In the genomic region with DNA sequence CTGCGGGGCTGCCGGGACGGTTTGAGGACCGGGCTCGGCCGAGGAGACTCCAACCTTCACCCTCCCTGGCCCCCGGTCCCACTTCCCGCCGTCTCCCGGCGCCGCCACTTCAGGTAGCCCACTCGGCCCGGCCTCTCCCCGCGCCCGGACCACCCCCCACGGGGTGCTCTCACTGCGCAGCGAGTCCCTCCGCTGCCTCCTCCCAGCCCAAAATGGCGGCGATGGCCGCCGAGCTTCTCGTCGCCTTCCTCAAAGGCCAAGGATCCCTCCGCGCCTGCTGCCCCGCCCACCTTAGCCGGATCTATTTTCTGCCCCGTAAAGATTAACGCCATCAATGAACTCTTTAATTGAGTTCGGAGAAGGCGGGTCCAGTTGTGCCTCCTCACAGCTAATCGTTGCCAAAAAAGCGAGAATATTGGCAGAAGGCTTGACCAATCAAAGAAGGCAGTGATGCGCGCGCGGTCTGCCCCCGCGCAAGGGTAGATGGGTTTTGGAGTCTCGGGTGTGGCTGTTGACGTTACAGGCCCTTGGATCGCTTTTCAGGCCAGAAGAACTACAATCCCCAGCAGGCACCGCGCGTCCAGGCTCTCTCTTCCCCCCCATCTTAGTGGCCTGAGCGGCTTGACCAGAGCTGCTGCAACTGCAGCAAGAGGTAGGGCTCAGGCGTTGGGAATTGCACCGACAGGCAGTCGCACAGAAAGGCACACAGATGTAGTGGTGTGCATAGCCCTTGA, we compare ENCODE assay signal across 8 cellular contexts. TPM values are rescaled to one million over a fixed set of nuclear protein-coding genes. Genes with fewer than 3 reads are reported as not detected.
DNase-seq lines count a peak whose midpoint lies in the region; ATAC-seq and TF ChIP-seq lines count a peak whose summit lies in the region.

A gene with protein sequence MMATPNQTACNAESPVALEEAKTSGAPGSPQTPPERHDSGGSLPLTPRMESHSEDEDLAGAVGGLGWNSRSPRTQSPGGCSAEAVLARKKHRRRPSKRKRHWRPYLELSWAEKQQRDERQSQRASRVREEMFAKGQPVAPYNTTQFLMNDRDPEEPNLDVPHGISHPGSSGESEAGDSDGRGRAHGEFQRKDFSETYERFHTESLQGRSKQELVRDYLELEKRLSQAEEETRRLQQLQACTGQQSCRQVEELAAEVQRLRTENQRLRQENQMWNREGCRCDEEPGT (plus strand): TSS at position 588 of the 734 bp plus-strand sequence. CDS start 919 bp downstream, outside the sequence.

- H2AFZ ChIP-seq in SK-N-SH (ENCODE audit: low read depth) = peak within 1 kb of the TSS; percentile 39

- POLR2A ChIA-PET in GM10248 (lab: Yijun Ruan, JAX) = interaction anchor here (0.5 to 7.0 kb wide), 11 partner anchors 11 to 449 kb away, joined by 3 to 332 read pairs (median 4); a partner anchor contains a TSS
- POLR2A ChIA-PET in SK-N-SH (lab: Yijun Ruan, JAX) = interaction anchor here (0.6 to 4.7 kb wide), 11 partner anchors 11 to 205 kb away, joined by 3 to 210 read pairs (median 4); a partner anchor contains a TSS

- peaks cover 0 to 9% of the 10 kb centered on the region in 2 experiments for H3K36me3 ChIP-seq in SK-N-SH (replicated peaks in 1 of 2; ENCODE audit: control insufficient read depth in 1 of 2, insufficient read depth in 2 of 2, low read length in 1 of 2)
- no peaks in the 10 kb centered on the region for H3K36me3 ChIP-seq in suprapubic skin

- H3K9ac ChIP-seq in SK-N-SH = peak within 1 kb of the TSS; percentile 99

- peak; percentile 97 for DNase-seq in GM10248 (ENCODE audit: extremely low spot score)
- DNase-seq in NCI-H1092 (lab: John Stamatoyannopoulos, UW) = peak; percentile 100
- DNase-seq in SK-N-SH = peak; percentile 96
- DNase-seq in activated naive CD4-positive, alpha-beta T cell treated with anti-CD3 and anti-CD28 coated beads, Interleukin-2, amount 50 U/mL, for 72 hours (ENCODE audit: low spot score in 2 of 2) = peak; percentile 96 to 99
- DNase-seq in glomerular endothelial cell (ENCODE audit: extremely low read depth, low read depth, low spot score) = peak; percentile 99
- peak; percentile 93 to 100 (median 99) for DNase-seq in nucleus accumbens (lab: John Stamatoyannopoulos, UW)
- peak; percentile 99 for DNase-seq in suprapubic skin (ENCODE audit: low spot score in 2 of 2)

- CTCF ChIA-PET in GM10248 (lab: Yijun Ruan, JAX) (interaction anchor here (1.0 to 7.6 kb wide), 9 partner anchors 10 to 116 kb away, joined by 3 to 131 read pairs (median 6); a partner anchor contains a TSS), SK-N-SH (lab: Yijun Ruan, JAX) (interaction anchor here (0.6 to 9.7 kb wide), 13 partner anchors 9 to 67 kb away, joined by 3 to 114 read pairs (median 4); a partner anchor contains a TSS)

- peaks cover 25% of the 10 kb centered on the region in 2 donors for H3K36me3 Mint-ChIP-seq in activated naive CD4-positive, alpha-beta T cell treated with anti-CD3 and anti-CD28 coated beads, Interleukin-2, amount 50 U/mL, for 72 hours

- H3K27me3 ChIP-seq in SK-N-SH (ENCODE audit: insufficient read depth) (no peaks in the 10 kb centered on the region), suprapubic skin (no peaks in the 10 kb centered on the region)

- TF ChIP-seq POLR2A in suprapubic skin (IDR thresholded peaks at IDR 0.05) = peak; percentile 85 to 98

- H3K27ac ChIP-seq in SK-N-SH (ENCODE audit: low read depth in 2 of 2, low read length in 1 of 2) (peak within 1 kb of the TSS; percentile 90 to 94), suprapubic skin (peak within 1 kb of the TSS; percentile 100)

- H3K4me2 ChIP-seq in SK-N-SH = peak within 1 kb of the TSS; percentile 91

- TF ChIP-seq EP300 in SK-N-SH (IDR thresholded peaks at IDR 0.05; ENCODE audit: borderline replicate concordance in 1 of 2, low read depth in 1 of 2, low read length in 1 of 2) (peak in 1 of 2 experiments; percentile 55; a peak in 1 of 4 replicates), suprapubic skin (IDR thresholded peaks at IDR 0.05) (no peak)

- H3K27ac Mint-ChIP-seq in activated naive CD4-positive, alpha-beta T cell treated with anti-CD3 and anti-CD28 coated beads, Interleukin-2, amount 50 U/mL, for 72 hours = peak within 1 kb of the TSS; percentile 95 to 98

- under 1% methylated on average over 30 of the region's 53 CpGs for WGBS in SK-N-SH (ENCODE audit: low lambda C conversion rate)
- under 1% methylated on average over 26 of the region's 53 CpGs for WGBS in suprapubic skin

- H3K4me3 ChIP-seq in SK-N-SH (ENCODE audit: low read depth in 2 of 2, low read length in 1 of 2) = peak within 1 kb of the TSS; percentile 74 to 91
- peak within 1 kb of the TSS; percentile 92 for H3K4me3 ChIP-seq in suprapubic skin

- H3F3A ChIP-seq in SK-N-SH (replicated peaks; ENCODE audit: insufficient read depth) = peaks cover 19% of the 10 kb centered on the region

- TF ChIP-seq RAD21 in SK-N-SH (IDR thresholded peaks at IDR 0.05; ENCODE audit: low read length) = no peak

- no peaks in the 10 kb centered on the region for H3K9me2 ChIP-seq in SK-N-SH

- peaks cover 6 to 18% of the 10 kb centered on the region in 2 experiments; a peak in 2 of 4 replicates for H3K4me1 ChIP-seq in SK-N-SH (ENCODE audit: control insufficient read depth in 1 of 2, insufficient read depth in 2 of 2, low read depth in 1 of 2, low read length in 1 of 2)
- H3K4me1 ChIP-seq in suprapubic skin = peaks cover 39% of the 10 kb centered on the region

- H3K9me3 ChIP-seq in SK-N-SH = no peaks in the 10 kb centered on the region
- no peaks in the 10 kb centered on the region for H3K9me3 ChIP-seq in suprapubic skin

- peaks cover 54% of the 10 kb centered on the region for H3K79me2 ChIP-seq in SK-N-SH (ENCODE audit: insufficient read depth)

- H3K9me3 Mint-ChIP-seq in activated naive CD4-positive, alpha-beta T cell treated with anti-CD3 and anti-CD28 coated beads, Interleukin-2, amount 50 U/mL, for 72 hours = no peaks in the 10 kb centered on the region

- H4K20me1 ChIP-seq in SK-N-SH (ENCODE audit: insufficient read depth) = no peaks in the 10 kb centered on the region

- TF ChIP-seq CTCF in GM10248 (IDR thresholded peaks at IDR 0.05; ENCODE audit: control extremely low read depth, extremely low read depth, low read depth, missing control alignments) = no peak
- TF ChIP-seq CTCF in SK-N-SH (IDR thresholded peaks at IDR 0.05) = no peak
- no peak for TF ChIP-seq CTCF in suprapubic skin (IDR thresholded peaks at IDR 0.05)

- peak; percentile 87 for ATAC-seq in HG02610 (IDR thresholded peaks at IDR 0.05; ENCODE audit: unreplicated experiment)
- ATAC-seq in activated naive CD4-positive, alpha-beta T cell treated with anti-CD3 and anti-CD28 coated beads, Interleukin-2, amount 50 U/mL, for 72 hours = peak; percentile 96 to 97

TF ChIP-seq in SK-N-SH, 30 proteins besides CTCF, POLR2A, EP300 and RAD21 (continues in another document):
- TF ChIP-seq CHD2 (IDR thresholded peaks at IDR 0.05; ENCODE audit: low read length, partially characterized antibody) (peak; percentile 98), RCOR1 (IDR thresholded peaks at IDR 0.05; ENCODE audit: low read length) (peak; percentile 78), FOSL2 (IDR thresholded peaks at IDR 0.05; ENCODE audit: borderline replicate concordance, low read depth) (no peak), MEF2A (IDR thresholded peaks at IDR 0.05; ENCODE audit: borderline replicate concordance, low read depth) (no peak), YY1 (IDR thresholded peaks at IDR 0.05; ENCODE audit: low read depth) (peak; percentile 99), NFIC (IDR thresholded peaks at IDR 0.05; ENCODE audit: borderline replicate concordance) (peak; percentile 56), GABPA (IDR thresholded peaks at IDR 0.05; ENCODE audit: low read depth) (peak; percentile 37; the same call in 1 of the 2 replicates), RXRA (IDR thresholded peaks at IDR 0.05; ENCODE audit: borderline replicate concordance, low read depth) (no peak), TAF1 (IDR thresholded peaks at IDR 0.05; ENCODE audit: borderline replicate concordance, low read depth, low read length) (peak; percentile 100), POLR2AphosphoS5 (IDR thresholded peaks at IDR 0.05; ENCODE audit: low read depth, low read length) (peak; percentile 85), FOXM1 (IDR thresholded peaks at IDR 0.05; ENCODE audit: low read depth) (no peak), MXI1 (IDR thresholded peaks at IDR 0.05; ENCODE audit: low read depth, low read length) (peak; percentile 17; the same call in 1 of the 2 replicates)
- TF ChIP-seq, protein P1, sequence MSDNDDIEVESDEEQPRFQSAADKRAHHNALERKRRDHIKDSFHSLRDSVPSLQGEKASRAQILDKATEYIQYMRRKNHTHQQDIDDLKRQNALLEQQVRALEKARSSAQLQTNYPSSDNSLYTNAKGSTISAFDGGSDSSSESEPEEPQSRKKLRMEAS (IDR thresholded peaks at IDR 0.05; ENCODE audit: low read depth) = peak; percentile 74
- TF ChIP-seq, protein P2, sequence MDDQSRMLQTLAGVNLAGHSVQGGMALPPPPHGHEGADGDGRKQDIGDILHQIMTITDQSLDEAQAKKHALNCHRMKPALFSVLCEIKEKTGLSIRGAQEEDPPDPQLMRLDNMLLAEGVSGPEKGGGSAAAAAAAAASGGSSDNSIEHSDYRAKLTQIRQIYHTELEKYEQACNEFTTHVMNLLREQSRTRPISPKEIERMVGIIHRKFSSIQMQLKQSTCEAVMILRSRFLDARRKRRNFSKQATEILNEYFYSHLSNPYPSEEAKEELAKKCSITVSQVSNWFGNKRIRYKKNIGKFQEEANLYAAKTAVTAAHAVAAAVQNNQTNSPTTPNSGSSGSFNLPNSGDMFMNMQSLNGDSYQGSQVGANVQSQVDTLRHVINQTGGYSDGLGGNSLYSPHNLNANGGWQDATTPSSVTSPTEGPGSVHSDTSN (IDR thresholded peaks at IDR 0.05) = peak; percentile 99
- TF ChIP-seq, protein P3, sequence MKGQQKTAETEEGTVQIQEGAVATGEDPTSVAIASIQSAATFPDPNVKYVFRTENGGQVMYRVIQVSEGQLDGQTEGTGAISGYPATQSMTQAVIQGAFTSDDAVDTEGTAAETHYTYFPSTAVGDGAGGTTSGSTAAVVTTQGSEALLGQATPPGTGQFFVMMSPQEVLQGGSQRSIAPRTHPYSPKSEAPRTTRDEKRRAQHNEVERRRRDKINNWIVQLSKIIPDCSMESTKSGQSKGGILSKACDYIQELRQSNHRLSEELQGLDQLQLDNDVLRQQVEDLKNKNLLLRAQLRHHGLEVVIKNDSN (IDR thresholded peaks at IDR 0.05; ENCODE audit: borderline replicate concordance, low read depth) = no peak

RNA-seq across cellular contexts. Expression of the gene that starts here (rescaled TPM):
- 8.4 and 9.3 TPM in 2 replicates for polyA plus RNA-seq in SK-N-SH (2012; rRNA removed)
- 5.1 and 6.6 TPM in 2 replicates for polyA plus RNA-seq in SK-N-SH (2012; cell fraction: cytosol; rRNA removed)
- polyA plus RNA-seq in SK-N-SH (2012; cell fraction: nucleus; rRNA removed) = 8.7 and 14.7 TPM in 2 replicates
- total RNA-seq in activated naive CD4-positive, alpha-beta T cell treated with anti-CD3 and anti-CD28 coated beads, Interleukin-2, amount 50 U/mL, for 72 hours = 1 to 10 TPM; 6.0 to 6.3 TPM
- total RNA-seq in glomerular endothelial cell (1.3 and 3.3 TPM in 2 replicates), suprapubic skin (10 to 100 TPM in 1 of 4 donors, 1 to 10 TPM in 3; 2.2 to 10.4 (median 4.4) TPM)

Comparison
In these comparisons a context has a peak if more than half of its experiments do, and no peak if none do; other contexts are left out.
1. Peak in every context shown above with its lines: DNase-seq, ATAC-seq, H3K4me3 ChIP-seq and H3K27ac ChIP-seq.